ENCODE assay signal across 18 cellular contexts in the genomic region with DNA sequence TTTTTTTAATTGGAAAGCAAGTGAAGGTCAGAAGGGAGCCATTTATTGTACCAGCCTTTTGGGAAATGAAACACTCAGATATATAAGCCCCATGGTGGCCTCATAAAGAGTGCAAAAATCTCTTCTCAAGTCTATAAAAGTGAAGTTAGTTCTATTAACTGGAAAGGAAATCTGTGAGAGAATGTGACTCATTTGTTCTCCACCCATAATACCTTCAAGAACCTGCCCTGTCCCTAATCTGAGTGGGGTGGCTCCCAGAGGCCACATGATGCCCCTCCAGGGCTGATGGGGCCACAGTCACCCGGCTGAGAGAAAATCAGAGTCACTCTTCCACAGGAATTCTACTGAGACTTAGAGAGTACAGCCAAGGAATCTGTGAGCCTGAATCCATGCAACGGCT.
DNase-seq lines count a peak whose midpoint lies in the region; ATAC-seq and TF ChIP-seq lines count a peak whose summit lies in the region.
"Had no signal": no experiment of that assay in that cellular context is flagged by ENCODE, and none has a peak within 500 bp of the region (broad histone marks: within the 10 kb centered on the region; RNA-seq: fewer than 3 reads in every experiment).

No MANE protein-coding gene starts in this region.

- peaks cover 0 to 55% of the 10 kb centered on the region in 2 donors for H3K4me1 ChIP-seq in right atrium auricular region
- peaks cover 42% of the 10 kb centered on the region for H3K4me1 ChIP-seq in foreskin keratinocyte
- peaks cover 59% of the 10 kb centered on the region for H3K4me1 ChIP-seq in rectal smooth muscle tissue (ENCODE audit: control insufficient read depth, insufficient read depth, low read length)

- peak overlapping the region; percentile 50 to 78 for H3K27ac ChIP-seq in right atrium auricular region
- peak overlapping the region; percentile 99 for H3K27ac ChIP-seq in foreskin keratinocyte
- peak overlapping the region; percentile 97 for H3K27ac ChIP-seq in rectal smooth muscle tissue (ENCODE audit: low read depth, low read length)

- ATAC-seq in foreskin keratinocyte = no peak
- no peak for ATAC-seq in GM19035 (IDR thresholded peaks at IDR 0.05; ENCODE audit: unreplicated experiment)
- ATAC-seq in left lobe of liver = no peak
- ATAC-seq: activated CD8-positive, alpha-beta T cell treated with anti-CD3 and anti-CD28 coated beads for 36 hours; activated T-helper 17 cell treated with anti-CD3 and anti-CD28 coated beads, Interleukin-2, amount 50 U/mL, for 72 hours had no signal

- H3K27me3 ChIP-seq in right atrium auricular region (no peaks in the 10 kb centered on the region), foreskin keratinocyte (no peaks in the 10 kb centered on the region), rectal smooth muscle tissue (ENCODE audit: control insufficient read depth, insufficient read depth, low read length) (no peaks in the 10 kb centered on the region)

- no peak overlapping the region for H3K4me3 ChIP-seq in right atrium auricular region
- H3K4me3 ChIP-seq in rectal smooth muscle tissue (ENCODE audit: low read length) = no peak overlapping the region

- no peaks in the 10 kb centered on the region for H3K9me3 ChIP-seq in right atrium auricular region

- intact Hi-C loops in cardiac septum (cut with DNase I) = loop anchor here (2.0 to 5.0 kb wide), 4 partner anchors 64 to 129 kb away; a partner anchor contains a TSS

- DNase-seq in right atrium auricular region (ENCODE audit: low spot score) (no peak), cardiac septum (ENCODE audit: low spot score) (no peak), foreskin keratinocyte (no peak), pons (ENCODE audit: low spot score) (no peak), left lobe of liver (ENCODE audit: low spot score) (no peak), NCI-H1930 (lab: John Stamatoyannopoulos, UW) (no peak)
- DNase-seq: activated CD8-positive, alpha-beta T cell treated with anti-CD3 and anti-CD28 coated beads for 36 hours; CD4-positive, alpha-beta T cell; cortex of kidney; DMS79; kidney glomerular epithelial cell; naive B cell; NCI-H2029; NCI-H524; retina had no signal

- no peak overlapping the region for H3K9ac ChIP-seq in rectal smooth muscle tissue (ENCODE audit: low read length)

- no peak for TF ChIP-seq CTCF in right atrium auricular region (IDR thresholded peaks at IDR 0.05)
- TF ChIP-seq CTCF in foreskin keratinocyte (conservative IDR thresholded peaks at IDR 0.05) = no peak

- H3K36me3 ChIP-seq in right atrium auricular region = no peaks in the 10 kb centered on the region
- no peaks in the 10 kb centered on the region for H3K36me3 ChIP-seq in rectal smooth muscle tissue (ENCODE audit: control insufficient read depth, insufficient read depth, low read length)
